ENCODE assay signal across 9 cellular contexts in genomic region chr18:59902180-59902992, GRCh38. TPM values are rescaled to one million over a fixed set of nuclear protein-coding genes. Genes with fewer than 3 reads are reported as not detected.
DNase-seq lines count a peak whose midpoint lies in the region; ATAC-seq, FAIRE-seq and TF ChIP-seq lines count a peak whose summit lies in the region.
"Had no signal": no experiment of that assay in that cellular context is flagged by ENCODE, and none has a peak within 500 bp of the region (broad histone marks: within the 10 kb centered on the region; RNA-seq: fewer than 3 reads in every experiment).

No MANE protein-coding gene starts in this region.

- no peak overlapping the region for H3K23ac ChIP-seq in H1 (ENCODE audit: insufficient read length)

- no peak overlapping the region for H2BK12ac ChIP-seq in H1 (ENCODE audit: low read depth, low read length)

- intact Hi-C loops in activated CD4-positive, alpha-beta T cell treated with anti-CD3 and anti-CD28 coated beads, Interleukin-2, amount 10 ng/mL, durations not matched to agents 24 days and 14 days (cut with micrococcal nuclease): loop anchor here (1.0 to 10.0 kb wide), 6 partner anchors 19 to 1288 kb away; no protein-coding TSS in a partner anchor

- H2AK5ac ChIP-seq in H1 (ENCODE audit: low read depth, low read length): no peak overlapping the region

- H3K79me1 ChIP-seq in H1 (ENCODE audit: low read depth, low read length): no peaks in the 10 kb centered on the region; the same call in 1 of the 2 replicates

- peak overlapping the region; percentile 62 to 99 for H3K4me2 ChIP-seq in H1 (ENCODE audit: insufficient read depth in 1 of 2, low read depth in 2 of 2, low read length in 2 of 2)

- POLR2A ChIA-PET in H1 (lab: Charles Lee; ENCODE audit: partially characterized antibody): interaction anchor here (1.0 to 4.8 kb wide), 3 partner anchors 9 to 30 kb away, joined by 3 to 82 read pairs (median 72); no protein-coding TSS in a partner anchor

- no peak overlapping the region for H3K18ac ChIP-seq in H1 (ENCODE audit: extremely low read depth, low read length)

- no peak for TF ChIP-seq RAD21 in H1 (IDR thresholded peaks at IDR 0.05 in 1 of 2, conservative IDR thresholded peaks at IDR 0.05 in 1 of 2; ENCODE audit: low read depth in 2 of 2, low read length in 2 of 2)

- no peak overlapping the region for H3K14ac ChIP-seq in H1 (ENCODE audit: insufficient read length)

- no peak overlapping the region for H2BK120ac ChIP-seq in H1 (replicated peaks; ENCODE audit: low read depth, low read length)

- H3K36me3 Mint-ChIP-seq in activated CD4-positive, alpha-beta T cell treated with anti-CD3 and anti-CD28 coated beads, Interleukin-2, amount 10 ng/mL, durations not matched to agents 24 days and 14 days (ENCODE audit: low read depth): peaks cover 38% of the 10 kb centered on the region

- H3K4me3 ChIP-seq in NT2/D1 (ENCODE audit: insufficient read length, low read depth): peak overlapping the region; percentile 83
- peak overlapping the region; percentile 20 to 93 (median 66); a peak in 7 of 8 replicates for H3K4me3 ChIP-seq in H1 (ENCODE audit: extremely low read depth in 1 of 4, insufficient read depth in 2 of 4, low read depth in 3 of 4, low read length in 4 of 4)
- H3K4me3 ChIP-seq in retinal pigment epithelial cell (ENCODE audit: low read length): peak overlapping the region; percentile 84

- CTCF ChIA-PET in H1 (lab: Charles Lee; ENCODE audit: partially characterized antibody): no interaction called here

- no peak overlapping the region for H3K56ac ChIP-seq in H1 (replicated peaks; ENCODE audit: insufficient read length, low read depth, low read length)

- H4K5ac ChIP-seq in H1 (ENCODE audit: insufficient read length, low read depth, low read length): no peak overlapping the region

- H2BK20ac ChIP-seq in H1 (ENCODE audit: low read length): no peak overlapping the region

- no peak for TF ChIP-seq EP300 in H1 (IDR thresholded peaks at IDR 0.05; ENCODE audit: borderline replicate concordance in 1 of 2, low read depth in 2 of 2, low read length in 2 of 2)

- no peak for ATAC-seq in GM21447 (IDR thresholded peaks at IDR 0.05; ENCODE audit: unreplicated experiment)

- TF ChIP-seq CTCF in H1 (IDR thresholded peaks at IDR 0.05; ENCODE audit: control extremely low read depth in 1 of 3, insufficient read depth in 1 of 3, low read depth in 1 of 3, low read length in 3 of 3): no peak
- TF ChIP-seq CTCF in retinal pigment epithelial cell (conservative IDR thresholded peaks at IDR 0.05; ENCODE audit: low read depth, low read length): no peak

- no peaks in the 10 kb centered on the region for H3K9me3 Mint-ChIP-seq in activated CD4-positive, alpha-beta T cell treated with anti-CD3 and anti-CD28 coated beads, Interleukin-2, amount 10 ng/mL, durations not matched to agents 24 days and 14 days

- FAIRE-seq in H1 (lab: Jason Lieb, UNC): peak; percentile 42

- H3K4me1 Mint-ChIP-seq in activated CD4-positive, alpha-beta T cell treated with anti-CD3 and anti-CD28 coated beads, Interleukin-2, amount 10 ng/mL, durations not matched to agents 24 days and 14 days: peaks cover 60% of the 10 kb centered on the region

- H3K27ac Mint-ChIP-seq in activated CD4-positive, alpha-beta T cell treated with anti-CD3 and anti-CD28 coated beads, Interleukin-2, amount 10 ng/mL, durations not matched to agents 24 days and 14 days: peak overlapping the region; percentile 90

- H3K23me2 ChIP-seq in H1 (ENCODE audit: low read depth, low read length): peaks cover 8% of the 10 kb centered on the region

- peaks cover 7 to 11% of the 10 kb centered on the region in 2 experiments for H4K20me1 ChIP-seq in H1 (replicated peaks in 1 of 2; ENCODE audit: control insufficient read depth in 1 of 2, insufficient read depth in 2 of 2, low read length in 2 of 2)

- no peak overlapping the region for H3K27ac ChIP-seq in H1 (ENCODE audit: low read depth, low read length)

- H3K36me3 ChIP-seq in NT2/D1 (ENCODE audit: insufficient read depth, insufficient read length, low read length) (peaks cover 20% of the 10 kb centered on the region), H1 (ENCODE audit: control insufficient read depth in 2 of 4, insufficient read depth in 4 of 4, low read length in 3 of 4) (peaks cover 0 to 25% (median 13%) of the 10 kb centered on the region in 4 experiments; a peak in 5 of 8 replicates)

- no peaks in the 10 kb centered on the region for H3K27me3 Mint-ChIP-seq in activated CD4-positive, alpha-beta T cell treated with anti-CD3 and anti-CD28 coated beads, Interleukin-2, amount 10 ng/mL, durations not matched to agents 24 days and 14 days

- H3K9ac ChIP-seq in NT2/D1 (ENCODE audit: insufficient read length, low read depth) (no peak overlapping the region), H1 (replicated peaks in 1 of 4; ENCODE audit: extremely low read depth in 1 of 4, low read depth in 3 of 4, low read length in 3 of 4) (peak overlapping the region in 2 of 4 experiments; percentile 72 to 77; a peak in 4 of 7 replicates)

- H4K91ac ChIP-seq in H1 (replicated peaks; ENCODE audit: insufficient read length, low read length): no peak overlapping the region

- TF ChIP-seq POLR2A in H1 (IDR thresholded peaks at IDR 0.05; ENCODE audit: control extremely low read depth in 1 of 2, low read depth in 2 of 2, low read length in 2 of 2): peak in 1 of 2 experiments; percentile 59; a peak in 2 of 3 replicates

- DNase-seq in activated CD4-positive, alpha-beta T cell treated with anti-CD3 and anti-CD28 coated beads, Interleukin-2, amount 10 ng/mL, durations not matched to agents 24 days and 14 days: peak; percentile 72
- no peak for DNase-seq in activated CD4-positive, alpha-beta T cell treated with anti-CD3 and anti-CD28 coated beads for 1 hour
- DNase-seq in NT2/D1 (ENCODE audit: low read depth, low spot score): no peak
- no peak for DNase-seq in H1 (ENCODE audit: low read depth in 1 of 2, low spot score in 2 of 2)
- no peak for DNase-seq in retinal pigment epithelial cell (ENCODE audit: low read depth)
- DNase-seq in NCI-H1417 treated with DMSO at 0.1 percent for 48 hours (lab: John Stamatoyannopoulos, UW): no peak
- no peak for DNase-seq in activated CD4-positive, alpha-beta T cell treated with anti-CD3 and anti-CD28 coated beads for 48 hours
- DNase-seq: COR-L47 had no signal

- no peaks in the 10 kb centered on the region for H3K27me3 ChIP-seq in NT2/D1 (ENCODE audit: insufficient read depth, insufficient read length)
- peaks cover 0 to 6% (median 0%) of the 10 kb centered on the region in 4 experiments; a peak in 2 of 7 replicates for H3K27me3 ChIP-seq in H1 (replicated peaks in 1 of 4; ENCODE audit: control insufficient read depth in 3 of 4, extremely low read depth in 1 of 4, insufficient read depth in 3 of 4, low read length in 3 of 4)

- WGBS in H1 (ENCODE audit: extremely low coverage in 1 of 2, insufficient coverage in 1 of 2, insufficient read length in 1 of 2, insufficient replicate concordance in 2 of 2, low coverage in 1 of 2, low lambda C conversion rate in 2 of 2, missing lambda C conversion rate in 1 of 2), 2 experiments: 80% methylated on average over 8 of the region's 8 CpGs; no CpG with 5 or more reads in 1 of the 2 experiments

- no peak overlapping the region for H4K8ac ChIP-seq in H1 (ENCODE audit: extremely low read depth, insufficient read depth, low read length)

- H3K4me1 ChIP-seq in NT2/D1 (ENCODE audit: insufficient read depth, insufficient read length) (no peaks in the 10 kb centered on the region), H1 (replicated peaks in 1 of 4; ENCODE audit: control insufficient read depth in 3 of 4, insufficient read depth in 4 of 4, low read length in 3 of 4) (peaks cover 6 to 17% (median 13%) of the 10 kb centered on the region in 4 experiments; a peak in 5 of 7 replicates)

- no peak overlapping the region for H3K4ac ChIP-seq in H1 (replicated peaks; ENCODE audit: insufficient read length, low read depth, low read length)

- H2BK5ac ChIP-seq in H1 (ENCODE audit: low read depth, low read length): no peak overlapping the region

- H3K9me3 ChIP-seq in NT2/D1 (ENCODE audit: insufficient read depth, low read length) (no peaks in the 10 kb centered on the region), H1 (ENCODE audit: insufficient read depth in 2 of 2, low read depth in 1 of 2, low read length in 1 of 2) (no peaks in the 10 kb centered on the region)

- no peak overlapping the region for H2BK15ac ChIP-seq in H1 (ENCODE audit: low read length)

- no peak overlapping the region for H2AFZ ChIP-seq in H1 (ENCODE audit: low read length)

- peak overlapping the region; percentile 95 for H3K4me3 Mint-ChIP-seq in activated CD4-positive, alpha-beta T cell treated with anti-CD3 and anti-CD28 coated beads, Interleukin-2, amount 10 ng/mL, durations not matched to agents 24 days and 14 days

- H3K79me2 ChIP-seq in H1 (ENCODE audit: control insufficient read depth in 1 of 2, insufficient read depth in 2 of 2, low read length in 2 of 2): peaks cover 7 to 44% of the 10 kb centered on the region in 2 experiments

TF ChIP-seq in H1, 55 proteins besides CTCF, POLR2A, EP300 and RAD21:
- TF ChIP-seq POLR2AphosphoS5 (IDR thresholded peaks at IDR 0.05; ENCODE audit: low read depth, low read length) (peak; percentile 54; the same call in 1 of the 2 replicates), TCF12 (IDR thresholded peaks at IDR 0.05; ENCODE audit: low read depth, low read length) (no peak)

RNA-seq across cellular contexts. Expression of gene PMAIP1, which starts 2.6 kb away (rescaled TPM):
- total RNA-seq in activated CD4-positive, alpha-beta T cell treated with anti-CD3 and anti-CD28 coated beads, Interleukin-2, amount 10 ng/mL, durations not matched to agents 24 days and 14 days: 52.5 and 54.6 TPM in 2 replicates
- 75.1 and 84.1 TPM in 2 replicates for total RNA-seq in H1 (2021; fragmentation: NEBNext Ultra II Directional; extraction: Animal tissue kit (Norgen Biotek cat#: 25700))
- polyA plus RNA-seq in H1 (2011; rRNA removed): 51.7 and 51.9 TPM in 2 replicates
- polyA plus RNA-seq in H1 (2011; cell fraction: cytosol; rRNA removed): 72.2 TPM
- 34.9 TPM for polyA plus RNA-seq in H1 (2011; cell fraction: nucleus; rRNA removed)
- 36.3 to 78.2 TPM (median 46.2 TPM) in 4 replicates for polyA plus RNA-seq in H1 (2012, experiment 1 of 2)
- polyA plus RNA-seq in H1 (2012, experiment 2 of 2): 9.9 TPM
- polyA plus RNA-seq in H1 (2013, experiment 1 of 2): 67.2 TPM
- 64.9 TPM for polyA plus RNA-seq in H1 (2013, experiment 2 of 2)
- 24.8 TPM in 2 replicates for polyA minus RNA-seq in H1 (2011; rRNA and poly(A)+ RNA removed)
- polyA minus RNA-seq in H1 (2011; cell fraction: cytosol; rRNA and poly(A)+ RNA removed): 61.7 TPM
- 82.8 TPM for polyA minus RNA-seq in H1 (2011; cell fraction: nucleus; rRNA and poly(A)+ RNA removed)
